Comparison of ENCODE assay signal across 4 cellular contexts in genomic region chr7:56112244-56112643, GRCh38. TPM values are rescaled to one million over a fixed set of nuclear protein-coding genes. Genes with fewer than 3 reads are reported as not detected.
"Had no signal": no experiment of that assay in that cellular context is flagged by ENCODE, and none has a peak within 500 bp of the region (broad histone marks: within the 10 kb centered on the region; RNA-seq: fewer than 3 reads in every experiment).

No MANE protein-coding gene starts in this region.

RNA-seq across cellular contexts. Expression of gene NUPR2, which starts 4.0 kb away (rescaled TPM):
- total RNA-seq: HT-29, HT1080, IMR-90 had no signal
- polyA plus RNA-seq: IgD-negative memory B cell, IMR-90 had no signal

RNA-seq across cellular contexts. Expression of gene PHKG1, which starts 19.5 kb away (rescaled TPM):
- polyA plus RNA-seq: IgD-negative memory B cell had no signal
